Comparison of ENCODE assay signal across 2 cellular contexts in genomic region chr3:136577791-136578190, GRCh38.
TF ChIP-seq lines count a peak whose summit lies in the region.

No MANE protein-coding gene starts in this region.

TF ChIP-seq in HepG2, 621 proteins besides CTCF, POLR2A, EP300 and RAD21:
- TF ChIP-seq ZNF17 (CRISPR knock-in tag; IDR thresholded peaks at IDR 0.05) (no peak), NCOA2 (CRISPR knock-in tag; IDR thresholded peaks at IDR 0.05) (no peak), JUND (CRISPR knock-in tag; IDR thresholded peaks at IDR 0.05) (no peak), HNRNPL (IDR thresholded peaks at IDR 0.05; ENCODE audit: low read depth, low read length) (no peak), FOXA3 (CRISPR knock-in tag; IDR thresholded peaks at IDR 0.05) (no peak)

TF ChIP-seq in WTC11, 78 proteins besides CTCF, POLR2A, EP300 and RAD21:
- TF ChIP-seq HMGA2 (CRISPR knock-in tag; IDR thresholded peaks at IDR 0.05): no peak
